ENCODE assay signal across 8 cellular contexts in genomic region chr11:65112551-65113360, GRCh38. TPM values are rescaled to one million over a fixed set of nuclear protein-coding genes. Genes with fewer than 3 reads are reported as not detected.
A peak's percentile ranks its signal among the peaks of the same experiment; 100 is the strongest.
DNase-seq lines count a peak whose midpoint lies in the region; ATAC-seq and TF ChIP-seq lines count a peak whose summit lies in the region.

No MANE protein-coding gene starts in this region.

- ATAC-seq in HG03342 (IDR thresholded peaks at IDR 0.05; ENCODE audit: unreplicated experiment): no peak

- H3K4me3 ChIP-seq in ascending aorta: peak overlapping the region; percentile 54 to 66
- peak overlapping the region; percentile 85 for H3K4me3 ChIP-seq in iPS-18a (ENCODE audit: low read length)
- peak overlapping the region; percentile 33 to 52 (median 37) for H3K4me3 ChIP-seq in skin epidermis

- H3K36me3 ChIP-seq in ascending aorta (peaks cover 21 to 30% of the 10 kb centered on the region in 2 donors), iPS-18a (ENCODE audit: control insufficient read depth, low read depth, low read length) (no peaks in the 10 kb centered on the region)

- DNase-seq in NCI-H1436 (lab: John Stamatoyannopoulos, UW) (peak; percentile 41), NCI-H1436 treated with DMSO at 0.1 percent for 48 hours (lab: John Stamatoyannopoulos, UW) (no peak), HUDEP-2 (lab: John Stamatoyannopoulos, UW; ENCODE audit: unreplicated experiment in 76 of 76) (peak in 58 of 76 experiments; percentile 14 to 75 (median 52)), SW480 (ENCODE audit: low spot score) (peak; percentile 61), ascending aorta (ENCODE audit: low spot score in 2 of 2) (peak in 1 of 2 donors; percentile 79)

- H3K9me3 ChIP-seq in ascending aorta (no peaks in the 10 kb centered on the region), iPS-18a (ENCODE audit: control insufficient read depth, low read depth, low read length) (no peaks in the 10 kb centered on the region)

- peak overlapping the region; percentile 77 for H3K9ac ChIP-seq in iPS-18a (ENCODE audit: low read length)

- intact Hi-C loops in ascending aorta (cut with DNase I): loop anchor here (10.0 kb wide), 1 partner anchor 258 kb away; no protein-coding TSS in a partner anchor

- H3K27ac ChIP-seq in ascending aorta (peak overlapping the region; percentile 31 to 51), iPS-18a (ENCODE audit: low read length) (no peak overlapping the region), skin epidermis (peak overlapping the region in 18 of 21 experiments; percentile 11 to 78 (median 50))

- H3K4me1 ChIP-seq in ascending aorta (peaks cover 25 to 38% of the 10 kb centered on the region in 2 donors), iPS-18a (ENCODE audit: control insufficient read depth, low read depth, low read length) (peaks cover 8% of the 10 kb centered on the region)

- H3K27me3 ChIP-seq in ascending aorta (no peaks in the 10 kb centered on the region), iPS-18a (ENCODE audit: control insufficient read depth, insufficient read depth, low read length) (no peaks in the 10 kb centered on the region)

- peak; percentile 81 to 90 (median 88) for TF ChIP-seq CTCF in ascending aorta (IDR thresholded peaks at IDR 0.05)

RNA-seq across cellular contexts. Expression of gene TM7SF2, which starts 1.1 kb away (rescaled TPM):
- total RNA-seq in ascending aorta: 10.6 TPM

RNA-seq across cellular contexts. Expression of gene ZNHIT2, which starts 4.7 kb away (rescaled TPM):
- 35.3 TPM for total RNA-seq in ascending aorta

RNA-seq across cellular contexts. Expression of gene FAU, which starts 9.2 kb away (rescaled TPM):
- 1,253 TPM for total RNA-seq in ascending aorta

RNA-seq across cellular contexts. Expression of gene MRPL49, which starts 9.4 kb away (rescaled TPM):
- total RNA-seq in ascending aorta: 43.2 TPM

RNA-seq across cellular contexts. Expression of gene VPS51, which starts 16.7 kb away (rescaled TPM):
- 226 TPM for total RNA-seq in ascending aorta
